ENCODE assay signal across 18 cellular contexts in genomic region chr10:77972148-77972547, GRCh38. TPM values are rescaled to one million over a fixed set of nuclear protein-coding genes. Genes with fewer than 3 reads are reported as not detected.
DNase-seq lines count a peak whose midpoint lies in the region; ATAC-seq and TF ChIP-seq lines count a peak whose summit lies in the region.
"Had no signal": no experiment of that assay in that cellular context is flagged by ENCODE, and none has a peak within 500 bp of the region (broad histone marks: within the 10 kb centered on the region; RNA-seq: fewer than 3 reads in every experiment).

No MANE protein-coding gene starts in this region.

- no peak overlapping the region for H3K4me3 Mint-ChIP-seq in T-helper 17 cell
- no peak overlapping the region for H3K4me3 Mint-ChIP-seq in stimulated activated effector memory CD8-positive, alpha-beta T cell treated with anti-CD3 and anti-CD28 coated beads, Interleukin-12 subunit alpha, Interleukin-12 subunit beta, amount 100 ng/mL, for 72 hours
- H3K4me3 Mint-ChIP-seq: activated CD4-positive, alpha-beta T cell treated with anti-CD3 and anti-CD28 coated beads, Interleukin-2, amount 10 ng/mL, durations not matched to agents 24 days and 14 days; H9; stimulated activated naive CD8-positive, alpha-beta T cell treated with anti-CD3 and anti-CD28 coated beads, Interleukin-15, amount 100 ng/mL, for 72 hours had no signal

- no peaks in the 10 kb centered on the region for H3K9me2 ChIP-seq in hepatocyte (replicated peaks; ENCODE audit: insufficient read depth)

- H4K20me1 ChIP-seq in hepatocyte (ENCODE audit: insufficient read depth, poor library complexity, severe bottlenecking) = no peaks in the 10 kb centered on the region

- no peaks in the 10 kb centered on the region for H3K79me2 ChIP-seq in hepatocyte

- TF ChIP-seq CTCF in hepatocyte (IDR thresholded peaks at IDR 0.05; ENCODE audit: poor library complexity) = no peak

- WGBS in hepatocyte (ENCODE audit: low lambda C conversion rate, missing lambda C conversion rate) = 99% methylated on average over 5 of the region's 5 CpGs

- peak overlapping the region; percentile 34 for H3K27ac Mint-ChIP-seq in T-helper 17 cell
- H3K27ac Mint-ChIP-seq in stimulated activated effector memory CD8-positive, alpha-beta T cell treated with anti-CD3 and anti-CD28 coated beads, Interleukin-12 subunit alpha, Interleukin-12 subunit beta, amount 100 ng/mL, for 72 hours = peak overlapping the region; percentile 9

- peaks cover 5% of the 10 kb centered on the region for H3K4me1 Mint-ChIP-seq in T-helper 17 cell
- peaks cover 7% of the 10 kb centered on the region for H3K4me1 Mint-ChIP-seq in stimulated activated effector memory CD8-positive, alpha-beta T cell treated with anti-CD3 and anti-CD28 coated beads, Interleukin-12 subunit alpha, Interleukin-12 subunit beta, amount 100 ng/mL, for 72 hours
- H3K4me1 Mint-ChIP-seq: stimulated activated naive CD8-positive, alpha-beta T cell treated with anti-CD3 and anti-CD28 coated beads, Interleukin-15, amount 100 ng/mL, for 72 hours had no signal

- DNase-seq in DMS53 treated with DMSO at 0.1 percent for 48 hours (lab: John Stamatoyannopoulos, UW; ENCODE audit: unreplicated experiment) = peak; percentile 6
- DNase-seq in T-helper 17 cell = no peak
- no peak for DNase-seq in hepatocyte (ENCODE audit: low spot score)
- no peak for DNase-seq in stimulated activated effector memory CD8-positive, alpha-beta T cell treated with anti-CD3 and anti-CD28 coated beads, Interleukin-12 subunit alpha, Interleukin-12 subunit beta, amount 100 ng/mL, for 72 hours (ENCODE audit: low spot score in 2 of 2)
- no peak for DNase-seq in stimulated activated CD4-positive, alpha-beta T cell treated with anti-CD3 and anti-CD28 coated beads, Interleukin-12 subunit alpha, Interleukin-12 subunit beta, amount 100 ng/mL, for 4 hours
- DNase-seq: activated CD4-positive, alpha-beta T cell treated with anti-CD3 and anti-CD28 coated beads, Interleukin-2, amount 10 ng/mL, durations not matched to agents 24 days and 14 days; BE2C; caudate nucleus; foreskin keratinocyte; H9; left ventricle myocardium superior; NCI-H1694 treated with DMSO at 0.1 percent for 48 hours; SIG-M5; stimulated activated naive CD8-positive, alpha-beta T cell treated with anti-CD3 and anti-CD28 coated beads, Interleukin-15, amount 100 ng/mL, for 72 hours; T1000 had no signal

- H3K27me3 ChIP-seq in hepatocyte = no peaks in the 10 kb centered on the region
- H3K27me3 ChIP-seq: BE2C, foreskin keratinocyte had no signal

- no peaks in the 10 kb centered on the region for H3K27me3 Mint-ChIP-seq in T-helper 17 cell
- H3K27me3 Mint-ChIP-seq: activated CD4-positive, alpha-beta T cell treated with anti-CD3 and anti-CD28 coated beads, Interleukin-2, amount 10 ng/mL, durations not matched to agents 24 days and 14 days; stimulated activated naive CD8-positive, alpha-beta T cell treated with anti-CD3 and anti-CD28 coated beads, Interleukin-15, amount 100 ng/mL, for 72 hours had no signal

- H2AFZ ChIP-seq in hepatocyte = no peak overlapping the region

- H3K9me3 Mint-ChIP-seq in stimulated activated effector memory CD8-positive, alpha-beta T cell treated with anti-CD3 and anti-CD28 coated beads, Interleukin-12 subunit alpha, Interleukin-12 subunit beta, amount 100 ng/mL, for 72 hours = no peaks in the 10 kb centered on the region
- H3K9me3 Mint-ChIP-seq: activated CD4-positive, alpha-beta T cell treated with anti-CD3 and anti-CD28 coated beads, Interleukin-2, amount 10 ng/mL, durations not matched to agents 24 days and 14 days; H9; stimulated activated naive CD8-positive, alpha-beta T cell treated with anti-CD3 and anti-CD28 coated beads, Interleukin-15, amount 100 ng/mL, for 72 hours had no signal

- H3K4me3 ChIP-seq in hepatocyte = no peak overlapping the region

- H3K9me3 ChIP-seq in T-helper 17 cell (ENCODE audit: control insufficient read depth, low read length, poor library complexity, severe bottlenecking) = no peaks in the 10 kb centered on the region
- H3K9me3 ChIP-seq in hepatocyte (ENCODE audit: low read depth) = no peaks in the 10 kb centered on the region
- H3K9me3 ChIP-seq: BE2C had no signal

- H3K4me2 ChIP-seq in hepatocyte = no peak overlapping the region

- no peak for ATAC-seq in T-helper 17 cell
- no peak for ATAC-seq in stimulated activated effector memory CD8-positive, alpha-beta T cell treated with anti-CD3 and anti-CD28 coated beads, Interleukin-12 subunit alpha, Interleukin-12 subunit beta, amount 100 ng/mL, for 72 hours
- no peak for ATAC-seq in HG03571 (IDR thresholded peaks at IDR 0.05; ENCODE audit: unreplicated experiment)
- no peak for ATAC-seq in HG03135 (IDR thresholded peaks at IDR 0.05; ENCODE audit: unreplicated experiment)
- no peak for ATAC-seq in GM18861 (IDR thresholded peaks at IDR 0.05; ENCODE audit: unreplicated experiment)
- ATAC-seq: foreskin keratinocyte; stimulated activated naive CD8-positive, alpha-beta T cell treated with anti-CD3 and anti-CD28 coated beads, Interleukin-15, amount 100 ng/mL, for 72 hours had no signal

- H3K36me3 ChIP-seq in hepatocyte (replicated peaks; ENCODE audit: insufficient read depth, low read depth) = no peaks in the 10 kb centered on the region

- H3K4me1 ChIP-seq in hepatocyte (ENCODE audit: insufficient read depth) = peaks cover 11% of the 10 kb centered on the region

- H3K36me3 Mint-ChIP-seq in T-helper 17 cell (ENCODE audit: low read depth) = peaks cover 2% of the 10 kb centered on the region
- peaks cover 29% of the 10 kb centered on the region for H3K36me3 Mint-ChIP-seq in stimulated activated effector memory CD8-positive, alpha-beta T cell treated with anti-CD3 and anti-CD28 coated beads, Interleukin-12 subunit alpha, Interleukin-12 subunit beta, amount 100 ng/mL, for 72 hours

- H3K27ac ChIP-seq in hepatocyte = peak overlapping the region; percentile 83
- H3K27ac ChIP-seq: foreskin keratinocyte had no signal

RNA-seq across cellular contexts. Expression of gene DLG5, which starts 45.6 kb away (rescaled TPM):
- 10 to 100 TPM in 1 of 2 donors, 1 to 10 TPM in 1; 9.7 to 13.1 TPM for total RNA-seq in T-helper 17 cell
- 23.6 and 29.3 TPM in 2 replicates for total RNA-seq in hepatocyte
- polyA plus RNA-seq in hepatocyte = 14.7 and 15.5 TPM in 2 replicates

RNA-seq across cellular contexts. Expression of gene POLR3A, which starts 57.2 kb away (rescaled TPM):
- total RNA-seq in T-helper 17 cell (10 to 100 TPM; 10.9 to 12.0 TPM), hepatocyte (9.8 and 10.8 TPM in 2 replicates)
- 8.0 and 8.7 TPM in 2 replicates for polyA plus RNA-seq in hepatocyte
